1 cellular context compared by ENCODE assay signal in genomic region chr2:101256316-101256715, GRCh38.
TF ChIP-seq lines count a peak whose summit lies in the region.

No MANE protein-coding gene starts in this region.

TF ChIP-seq in GM23338, 12 proteins besides CTCF, POLR2A, EP300 and RAD21 (continued from another document):
- TF ChIP-seq, protein P1, sequence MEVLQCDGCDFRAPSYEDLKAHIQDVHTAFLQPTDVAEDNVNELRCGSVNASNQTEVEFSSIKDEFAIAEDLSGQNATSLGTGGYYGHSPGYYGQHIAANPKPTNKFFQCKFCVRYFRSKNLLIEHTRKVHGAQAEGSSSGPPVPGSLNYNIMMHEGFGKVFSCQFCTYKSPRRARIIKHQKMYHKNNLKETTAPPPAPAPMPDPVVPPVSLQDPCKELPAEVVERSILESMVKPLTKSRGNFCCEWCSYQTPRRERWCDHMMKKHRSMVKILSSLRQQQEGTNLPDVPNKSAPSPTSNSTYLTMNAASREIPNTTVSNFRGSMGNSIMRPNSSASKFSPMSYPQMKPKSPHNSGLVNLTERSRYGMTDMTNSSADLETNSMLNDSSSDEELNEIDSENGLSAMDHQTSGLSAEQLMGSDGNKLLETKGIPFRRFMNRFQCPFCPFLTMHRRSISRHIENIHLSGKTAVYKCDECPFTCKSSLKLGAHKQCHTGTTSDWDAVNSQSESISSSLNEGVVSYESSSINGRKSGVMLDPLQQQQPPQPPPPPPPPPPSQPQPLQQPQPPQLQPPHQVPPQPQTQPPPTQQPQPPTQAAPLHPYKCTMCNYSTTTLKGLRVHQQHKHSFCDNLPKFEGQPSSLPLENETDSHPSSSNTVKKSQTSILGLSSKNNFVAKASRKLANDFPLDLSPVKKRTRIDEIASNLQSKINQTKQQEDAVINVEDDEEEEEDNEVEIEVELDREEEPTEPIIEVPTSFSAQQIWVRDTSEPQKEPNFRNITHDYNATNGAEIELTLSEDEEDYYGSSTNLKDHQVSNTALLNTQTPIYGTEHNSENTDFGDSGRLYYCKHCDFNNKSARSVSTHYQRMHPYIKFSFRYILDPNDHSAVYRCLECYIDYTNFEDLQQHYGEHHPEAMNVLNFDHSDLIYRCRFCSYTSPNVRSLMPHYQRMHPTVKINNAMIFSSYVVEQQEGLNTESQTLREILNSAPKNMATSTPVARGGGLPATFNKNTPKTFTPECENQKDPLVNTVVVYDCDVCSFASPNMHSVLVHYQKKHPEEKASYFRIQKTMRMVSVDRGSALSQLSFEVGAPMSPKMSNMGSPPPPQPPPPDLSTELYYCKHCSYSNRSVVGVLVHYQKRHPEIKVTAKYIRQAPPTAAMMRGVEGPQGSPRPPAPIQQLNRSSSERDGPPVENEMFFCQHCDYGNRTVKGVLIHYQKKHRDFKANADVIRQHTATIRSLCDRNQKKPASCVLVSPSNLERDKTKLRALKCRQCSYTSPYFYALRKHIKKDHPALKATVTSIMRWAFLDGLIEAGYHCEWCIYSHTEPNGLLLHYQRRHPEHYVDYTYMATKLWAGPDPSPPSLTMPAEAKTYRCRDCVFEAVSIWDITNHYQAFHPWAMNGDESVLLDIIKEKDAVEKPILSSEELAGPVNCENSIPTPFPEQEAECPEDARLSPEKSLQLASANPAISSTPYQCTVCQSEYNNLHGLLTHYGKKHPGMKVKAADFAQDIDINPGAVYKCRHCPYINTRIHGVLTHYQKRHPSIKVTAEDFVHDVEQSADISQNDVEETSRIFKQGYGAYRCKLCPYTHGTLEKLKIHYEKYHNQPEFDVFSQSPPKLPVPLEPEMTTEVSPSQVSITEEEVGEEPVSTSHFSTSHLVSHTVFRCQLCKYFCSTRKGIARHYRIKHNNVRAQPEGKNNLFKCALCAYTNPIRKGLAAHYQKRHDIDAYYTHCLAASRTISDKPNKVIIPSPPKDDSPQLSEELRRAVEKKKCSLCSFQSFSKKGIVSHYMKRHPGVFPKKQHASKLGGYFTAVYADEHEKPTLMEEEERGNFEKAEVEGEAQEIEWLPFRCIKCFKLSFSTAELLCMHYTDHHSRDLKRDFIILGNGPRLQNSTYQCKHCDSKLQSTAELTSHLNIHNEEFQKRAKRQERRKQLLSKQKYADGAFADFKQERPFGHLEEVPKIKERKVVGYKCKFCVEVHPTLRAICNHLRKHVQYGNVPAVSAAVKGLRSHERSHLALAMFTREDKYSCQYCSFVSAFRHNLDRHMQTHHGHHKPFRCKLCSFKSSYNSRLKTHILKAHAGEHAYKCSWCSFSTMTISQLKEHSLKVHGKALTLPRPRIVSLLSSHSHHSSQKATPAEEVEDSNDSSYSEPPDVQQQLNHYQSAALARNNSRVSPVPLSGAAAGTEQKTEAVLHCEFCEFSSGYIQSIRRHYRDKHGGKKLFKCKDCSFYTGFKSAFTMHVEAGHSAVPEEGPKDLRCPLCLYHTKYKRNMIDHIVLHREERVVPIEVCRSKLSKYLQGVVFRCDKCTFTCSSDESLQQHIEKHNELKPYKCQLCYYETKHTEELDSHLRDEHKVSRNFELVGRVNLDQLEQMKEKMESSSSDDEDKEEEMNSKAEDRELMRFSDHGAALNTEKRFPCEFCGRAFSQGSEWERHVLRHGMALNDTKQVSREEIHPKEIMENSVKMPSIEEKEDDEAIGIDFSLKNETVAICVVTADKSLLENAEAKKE (CRISPR knock-in tag; IDR thresholded peaks at IDR 0.05), result no peak
- TF ChIP-seq EZH2 (IDR thresholded peaks at IDR 0.05; ENCODE audit: low read depth, unreplicated experiment), result no peak
- no peak for TF ChIP-seq NANOG (IDR thresholded peaks at IDR 0.05; ENCODE audit: borderline replicate concordance)
- TF ChIP-seq ZNF331 (CRISPR knock-in tag; IDR thresholded peaks at IDR 0.05; ENCODE audit: low read depth), result no peak
- TF ChIP-seq, protein P2, sequence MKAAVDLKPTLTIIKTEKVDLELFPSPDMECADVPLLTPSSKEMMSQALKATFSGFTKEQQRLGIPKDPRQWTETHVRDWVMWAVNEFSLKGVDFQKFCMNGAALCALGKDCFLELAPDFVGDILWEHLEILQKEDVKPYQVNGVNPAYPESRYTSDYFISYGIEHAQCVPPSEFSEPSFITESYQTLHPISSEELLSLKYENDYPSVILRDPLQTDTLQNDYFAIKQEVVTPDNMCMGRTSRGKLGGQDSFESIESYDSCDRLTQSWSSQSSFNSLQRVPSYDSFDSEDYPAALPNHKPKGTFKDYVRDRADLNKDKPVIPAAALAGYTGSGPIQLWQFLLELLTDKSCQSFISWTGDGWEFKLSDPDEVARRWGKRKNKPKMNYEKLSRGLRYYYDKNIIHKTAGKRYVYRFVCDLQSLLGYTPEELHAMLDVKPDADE (IDR thresholded peaks at IDR 0.05), result no peak
- TF ChIP-seq EZH2phosphoT487 (IDR thresholded peaks at IDR 0.05; ENCODE audit: unreplicated experiment), result no peak
- TF ChIP-seq JUNB (IDR thresholded peaks at IDR 0.05; ENCODE audit: unreplicated experiment), result no peak
- no peak for TF ChIP-seq ZNF114 (CRISPR knock-in tag; IDR thresholded peaks at IDR 0.05)
- TF ChIP-seq STAT1 (IDR thresholded peaks at IDR 0.05; ENCODE audit: unreplicated experiment), result no peak
- TF ChIP-seq REST (IDR thresholded peaks at IDR 0.05; ENCODE audit: unreplicated experiment), result no peak
